10 cellular contexts compared by ENCODE assay signal in genomic region chr18:58716046-58716766, GRCh38. TPM values are rescaled to one million over a fixed set of nuclear protein-coding genes. Genes with fewer than 3 reads are reported as not detected.
DNase-seq lines count a peak whose midpoint lies in the region; ATAC-seq and TF ChIP-seq lines count a peak whose summit lies in the region.
"Had no signal": no experiment of that assay in that cellular context is flagged by ENCODE, and none has a peak within 500 bp of the region (broad histone marks: within the 10 kb centered on the region; RNA-seq: fewer than 3 reads in every experiment).

No MANE protein-coding gene starts in this region.

- no peak overlapping the region for H2AK5ac ChIP-seq in mesenchymal stem cell (ENCODE audit: low read length, severe bottlenecking)

- WGBS in mesenchymal stem cell: 41% methylated on average over 4 of the region's 4 CpGs

- H3K36me3 ChIP-seq in OCI-LY7 (ENCODE audit: insufficient read depth, low read length) (peaks cover 4% of the 10 kb centered on the region; the same call in 1 of the 2 replicates), mesenchymal stem cell (ENCODE audit: control insufficient read depth in 1 of 2, insufficient read depth in 2 of 2, low read depth in 1 of 2, low read length in 2 of 2) (peaks cover 15 to 47% of the 10 kb centered on the region in 2 experiments)
- H3K36me3 ChIP-seq: prostate gland had no signal

- no peak overlapping the region for H3K14ac ChIP-seq in mesenchymal stem cell (ENCODE audit: low read length in 2 of 2)

- H3K27me3 ChIP-seq in mesenchymal stem cell (ENCODE audit: control insufficient read depth in 1 of 2, insufficient read depth in 1 of 2, low read length in 2 of 2): no peaks in the 10 kb centered on the region

- peaks cover 29% of the 10 kb centered on the region for H3K4me1 ChIP-seq in OCI-LY7 (ENCODE audit: insufficient read depth, low read length, poor library complexity, severe bottlenecking)
- peaks cover 2% of the 10 kb centered on the region for H3K4me1 ChIP-seq in mesenchymal stem cell (ENCODE audit: control insufficient read depth, insufficient read depth, low read depth, low read length)
- H3K4me1 ChIP-seq: prostate gland had no signal

- POLR2A ChIA-PET in OCI-LY7 (lab: Charles Lee): no interaction called here

- no peak overlapping the region for H3K18ac ChIP-seq in mesenchymal stem cell (ENCODE audit: low read depth in 1 of 2, low read length in 2 of 2)

- DNase-seq in GM13977 (ENCODE audit: low spot score) (peak; percentile 44), OCI-LY7 (ENCODE audit: low spot score) (peak; percentile 11), mesenchymal stem cell (peak; percentile 67), RKO (ENCODE audit: low spot score) (no peak), posterior cingulate gyrus (no peak), HCEC 1CT (no peak), NCI-H526 treated with DMSO at 0.1 percent for 48 hours (lab: John Stamatoyannopoulos, UW) (no peak)
- DNase-seq: NCI-H1417 had no signal

- no peak overlapping the region for H4K91ac ChIP-seq in mesenchymal stem cell (ENCODE audit: low read length)

- intact Hi-C loops in OCI-LY7 (cut with micrococcal nuclease; ENCODE audit: unreplicated experiment) (no loop called here), posterior cingulate gyrus (cut with DNase I) (no loop called here)

- no peak overlapping the region for H2AFZ ChIP-seq in OCI-LY7 (ENCODE audit: low read length)
- no peak overlapping the region for H2AFZ ChIP-seq in mesenchymal stem cell (ENCODE audit: low read depth, low read length)

- peaks cover 21% of the 10 kb centered on the region for H3K79me1 ChIP-seq in mesenchymal stem cell (replicated peaks; ENCODE audit: low read length, poor library complexity, severe bottlenecking)

- CTCF ChIA-PET in OCI-LY7 (lab: Charles Lee; ENCODE audit: unreplicated experiment): no interaction called here

- ATAC-seq in GM21723 (IDR thresholded peaks at IDR 0.05; ENCODE audit: unreplicated experiment): peak; percentile 59

- H2BK15ac ChIP-seq in mesenchymal stem cell (ENCODE audit: low read depth, poor library complexity, severe bottlenecking): no peak overlapping the region

- H3K4me3 ChIP-seq in OCI-LY7 (ENCODE audit: low read depth, low read length, poor library complexity, severe bottlenecking) (no peak overlapping the region), mesenchymal stem cell (ENCODE audit: insufficient read depth in 1 of 2, low read depth in 1 of 2, low read length in 2 of 2) (no peak overlapping the region)
- H3K4me3 ChIP-seq: prostate gland had no signal

- H4K20me1 ChIP-seq in OCI-LY7 (ENCODE audit: insufficient read depth, low read length): no peaks in the 10 kb centered on the region

- no peak overlapping the region for H2BK12ac ChIP-seq in mesenchymal stem cell (ENCODE audit: low read length in 2 of 2)

- no peak overlapping the region for H2BK5ac ChIP-seq in mesenchymal stem cell (ENCODE audit: low read depth, low read length, poor library complexity, severe bottlenecking)

- no peak overlapping the region for H4K8ac ChIP-seq in mesenchymal stem cell (ENCODE audit: low read length)

- H2BK120ac ChIP-seq in mesenchymal stem cell (ENCODE audit: low read depth, low read length): no peak overlapping the region

- no peaks in the 10 kb centered on the region for H3K9me2 ChIP-seq in OCI-LY7 (ENCODE audit: insufficient read depth, low read length)

- in situ Hi-C loops in GM13977 (cut with MboI; ENCODE audit: low pct_unique_long_range_greater_than_20kb, low sequenced_read_pairs, unreplicated experiment): no loop called here

- no TSS peak for BruUV-seq in OCI-LY7 (replicated peaks; lab: Mats Ljungman, UMichigan)

- TF ChIP-seq CTCF in GM13977 (IDR thresholded peaks at IDR 0.05; ENCODE audit: extremely low read depth, insufficient read depth, missing control alignments) (no peak), OCI-LY7 (conservative IDR thresholded peaks at IDR 0.05; ENCODE audit: low read length) (no peak)

- H3K23ac ChIP-seq in mesenchymal stem cell (ENCODE audit: low read length in 2 of 2): no peak overlapping the region

- no peak overlapping the region for H3K9ac ChIP-seq in mesenchymal stem cell (ENCODE audit: low read length)

- H3K9me3 ChIP-seq in OCI-LY7 (ENCODE audit: low read length) (no peaks in the 10 kb centered on the region), mesenchymal stem cell (ENCODE audit: control insufficient read depth, low read length) (no peaks in the 10 kb centered on the region)
- H3K9me3 ChIP-seq: prostate gland had no signal

- H3K4me2 ChIP-seq in OCI-LY7 (ENCODE audit: low read length) (peak overlapping the region; percentile 53), mesenchymal stem cell (ENCODE audit: low read length, poor library complexity, severe bottlenecking) (no peak overlapping the region)

- no peaks in the 10 kb centered on the region for H3K79me2 ChIP-seq in OCI-LY7 (ENCODE audit: insufficient read depth, low read depth, low read length)

- H3K27ac ChIP-seq in OCI-LY7 (ENCODE audit: low read depth, low read length, poor library complexity, severe bottlenecking): peak overlapping the region; percentile 28
- no peak overlapping the region for H3K27ac ChIP-seq in mesenchymal stem cell (ENCODE audit: low read length, poor library complexity, severe bottlenecking)
- H3K27ac ChIP-seq: prostate gland had no signal

- H3K4ac ChIP-seq in mesenchymal stem cell (ENCODE audit: low read depth in 1 of 2, low read length in 2 of 2): no peak overlapping the region

RNA-seq across cellular contexts. Expression of gene MALT1, which starts 44.9 kb away (rescaled TPM):
- total RNA-seq in OCI-LY7 (2014; rRNA removed; shearing (Covaris generic)): 14.4 and 15.5 TPM in 2 replicates
- total RNA-seq in OCI-LY7 (2022): 18.5 and 20.4 TPM in 2 replicates
- polyA plus RNA-seq in mesenchymal stem cell (2013, experiment 1 of 2): 6.1 TPM
- polyA plus RNA-seq in mesenchymal stem cell (2013, experiment 2 of 2): 6.3 TPM

Comparison
In these comparisons a context has a peak if more than half of its experiments do, and no peak if none do; other contexts are left out.
1. DNase-seq: peak in GM13977 (single experiment), OCI-LY7 (single experiment) and mesenchymal stem cell (single experiment); none in RKO (single experiment), posterior cingulate gyrus (0 of 10), HCEC 1CT (single experiment) and NCI-H526 treated with DMSO at 0.1 percent for 48 hours (single experiment).